10 cellular contexts compared by ENCODE assay signal in genomic region chr12:26746315-26746714, GRCh38.
A peak's percentile ranks its signal among the peaks of the same experiment; 100 is the strongest.
DNase-seq lines count a peak whose midpoint lies in the region; ATAC-seq and TF ChIP-seq lines count a peak whose summit lies in the region.
"Had no signal": no experiment of that assay in that cellular context is flagged by ENCODE, and none has a peak within 500 bp of the region (broad histone marks: within the 10 kb centered on the region; RNA-seq: fewer than 3 reads in every experiment).

No MANE protein-coding gene starts in this region.

- peaks cover 50% of the 10 kb centered on the region for H3K4me1 ChIP-seq in foreskin keratinocyte
- peaks cover 21% of the 10 kb centered on the region for H3K4me1 ChIP-seq in lower lobe of right lung

- H3K27ac ChIP-seq in foreskin keratinocyte (no peak overlapping the region), lower lobe of right lung (no peak overlapping the region)
- H3K27ac ChIP-seq: upper lobe of left lung had no signal

- H3K4me1 Mint-ChIP-seq in T-helper 17 cell: peaks cover 28% of the 10 kb centered on the region

- ATAC-seq in foreskin keratinocyte (peak; percentile 89), T-helper 17 cell (no peak), HG02610 (IDR thresholded peaks at IDR 0.05; ENCODE audit: unreplicated experiment) (no peak), lower lobe of right lung (no peak)

- TF ChIP-seq CTCF in foreskin keratinocyte (conservative IDR thresholded peaks at IDR 0.05) (no peak), lower lobe of right lung (IDR thresholded peaks at IDR 0.05) (no peak)

- DNase-seq in stimulated activated CD4-positive, alpha-beta T cell treated with anti-CD3 and anti-CD28 coated beads, Interleukin-4, amount 100 ng/mL, for 24 hours: peak; percentile 6
- DNase-seq in stimulated activated CD4-positive, alpha-beta T cell treated with anti-CD3 and anti-CD28 coated beads, Interleukin-2, amount 100 ng/mL, for 24 hours: no peak
- DNase-seq in T1000 (lab: John Stamatoyannopoulos, UW) (peak; percentile 7), foreskin keratinocyte (peak; percentile 80 to 88), T-helper 17 cell (no peak), lower lobe of right lung (no peak)
- no peak for DNase-seq in activated CD4-positive, CD25-positive, alpha-beta regulatory T cell treated with anti-CD3 and anti-CD28 coated beads, Interleukin-2, amount 50 U/mL, for 72 hours
- DNase-seq: effector CD4-positive, alpha-beta T cell; upper lobe of left lung had no signal

- H3K36me3 ChIP-seq in lower lobe of right lung: no peaks in the 10 kb centered on the region
- H3K36me3 ChIP-seq: upper lobe of left lung had no signal

- H3K9me3 ChIP-seq in T-helper 17 cell (ENCODE audit: control insufficient read depth, low read length, poor library complexity, severe bottlenecking): no peaks in the 10 kb centered on the region
- no peaks in the 10 kb centered on the region for H3K9me3 ChIP-seq in lower lobe of right lung
- H3K9me3 ChIP-seq: upper lobe of left lung had no signal

- H3K27me3 ChIP-seq in foreskin keratinocyte (no peaks in the 10 kb centered on the region), lower lobe of right lung (ENCODE audit: low read depth) (no peaks in the 10 kb centered on the region)
- H3K27me3 ChIP-seq: upper lobe of left lung had no signal

- no peak overlapping the region for H3K4me3 Mint-ChIP-seq in T-helper 17 cell

- H3K27me3 Mint-ChIP-seq in T-helper 17 cell: no peaks in the 10 kb centered on the region

- H3K27ac Mint-ChIP-seq in T-helper 17 cell: no peak overlapping the region

- no peaks in the 10 kb centered on the region for H3K36me3 Mint-ChIP-seq in T-helper 17 cell (ENCODE audit: low read depth)

- intact Hi-C loops in lower lobe of right lung (cut with DNase I): no loop called here

- no peak overlapping the region for H3K4me3 ChIP-seq in lower lobe of right lung
- H3K4me3 ChIP-seq: upper lobe of left lung had no signal

Comparison
In these comparisons a context has a peak if more than half of its experiments do, and no peak if none do; other contexts are left out.
1. DNase-seq: peak in stimulated activated CD4-positive, alpha-beta T cell treated with anti-CD3 and anti-CD28 coated beads, Interleukin-4, amount 100 ng/mL, for 24 hours (single experiment), T1000 (single experiment) and foreskin keratinocyte (2 of 2); none in stimulated activated CD4-positive, alpha-beta T cell treated with anti-CD3 and anti-CD28 coated beads, Interleukin-2, amount 100 ng/mL, for 24 hours (0 of 2), T-helper 17 cell (0 of 3), lower lobe of right lung (single experiment) and activated CD4-positive, CD25-positive, alpha-beta regulatory T cell treated with anti-CD3 and anti-CD28 coated beads, Interleukin-2, amount 50 U/mL, for 72 hours (single experiment).